Comparison of ENCODE assay signal across 1 cellular context in genomic region chr1:178275553-178275952, GRCh38.
TF ChIP-seq lines count a peak whose summit lies in the region.

No MANE protein-coding gene starts in this region.

TF ChIP-seq in GM12878, 131 proteins besides CTCF, POLR2A, EP300 and RAD21 (continued from another document):
- TF ChIP-seq GABPA (IDR thresholded peaks at IDR 0.05; ENCODE audit: low read depth): no peak
- TF ChIP-seq ASH2L (IDR thresholded peaks at IDR 0.05; ENCODE audit: borderline replicate concordance, low read depth): no peak
- TF ChIP-seq BCL11A (IDR thresholded peaks at IDR 0.05; ENCODE audit: low read depth, low read length): no peak
